8 cellular contexts compared by ENCODE assay signal in genomic region chr16:84616515-84616914, GRCh38. TPM values are rescaled to one million over a fixed set of nuclear protein-coding genes. Genes with fewer than 3 reads are reported as not detected.
A peak's percentile ranks its signal among the peaks of the same experiment; 100 is the strongest.
DNase-seq lines count a peak whose midpoint lies in the region; TF ChIP-seq lines count a peak whose summit lies in the region.

No MANE protein-coding gene starts in this region.

- TF ChIP-seq CTCF in ovary (IDR thresholded peaks at IDR 0.05): no peak

- intact Hi-C loops in ovary (cut with DNase I): loop anchor here in 1 of 4 donors (5.0 kb wide), 1 partner anchor 104 kb away; no protein-coding TSS in a partner anchor

- H3K4me1 ChIP-seq in endocrine pancreas (ENCODE audit: control insufficient read depth, insufficient read depth, low read length) (no peaks in the 10 kb centered on the region), ovary (ENCODE audit: insufficient read depth) (peaks cover 27% of the 10 kb centered on the region)

- no peak for TF ChIP-seq POLR2A in ovary (IDR thresholded peaks at IDR 0.05)

- H3K36me3 ChIP-seq in endocrine pancreas (ENCODE audit: control insufficient read depth, insufficient read depth, low read length): no peaks in the 10 kb centered on the region
- no peaks in the 10 kb centered on the region for H3K36me3 ChIP-seq in ovary

- H3K4me3 ChIP-seq in endocrine pancreas (ENCODE audit: control insufficient read depth, insufficient read depth, low read length): peak overlapping the region; percentile 45
- peak overlapping the region; percentile 52 for H3K4me3 ChIP-seq in ovary

- H3K27ac ChIP-seq in ovary: no peak overlapping the region

- WGBS in ovary, 3 donors: 41 to 62% (median 49%) methylated on average over 13 of the region's 13 CpGs

- TF ChIP-seq EP300 in ovary (IDR thresholded peaks at IDR 0.05): no peak

- no peaks in the 10 kb centered on the region for H3K9me3 ChIP-seq in endocrine pancreas (ENCODE audit: control insufficient read depth, low read length)
- no peaks in the 10 kb centered on the region for H3K9me3 ChIP-seq in ovary

- H3K27me3 ChIP-seq in endocrine pancreas (ENCODE audit: control insufficient read depth, insufficient read depth, low read length) (no peaks in the 10 kb centered on the region), ovary (no peaks in the 10 kb centered on the region)

- no peak overlapping the region for H3K9ac ChIP-seq in endocrine pancreas (ENCODE audit: control insufficient read depth, insufficient read depth, low read length)

- DNase-seq in DMS79 (lab: John Stamatoyannopoulos, UW) (peak; percentile 18), DMS79 treated with DMSO at 0.1 percent for 48 hours (lab: John Stamatoyannopoulos, UW) (no peak), ovary (no peak), DMS114 treated with DMSO at 0.1 percent for 48 hours (lab: John Stamatoyannopoulos, UW; ENCODE audit: unreplicated experiment) (no peak), GM03348 (ENCODE audit: low spot score) (no peak), CD1c-positive myeloid dendritic cell (ENCODE audit: extremely low spot score) (no peak)

TF ChIP-seq in PFSK-1, 5 proteins besides CTCF, POLR2A, EP300 and RAD21:
- no peak for TF ChIP-seq POLR2AphosphoS5 (IDR thresholded peaks at IDR 0.05; ENCODE audit: low read depth, low read length)
- no peak for TF ChIP-seq TAF1 (IDR thresholded peaks at IDR 0.05; ENCODE audit: borderline replicate concordance, insufficient read depth, low read length)
- no peak for TF ChIP-seq FOXP2 (optimal IDR thresholded peaks at IDR 0.05; ENCODE audit: borderline replicate concordance, extremely low read depth, extremely low read length, insufficient read depth)
- TF ChIP-seq SIN3A (IDR thresholded peaks at IDR 0.05; ENCODE audit: borderline replicate concordance, insufficient read depth, low read length): peak; percentile 45; the same call in 1 of the 2 replicates

RNA-seq across cellular contexts. Expression of gene COTL1, which starts 1.4 kb away (rescaled TPM):
- 296 TPM for polyA plus RNA-seq in PFSK-1 (2012; ENCODE audit: insufficient read length, low read depth)
- total RNA-seq in ovary: 10 to 100 TPM; 13.8 to 46.4 (median 26.1) TPM
- polyA plus RNA-seq in ovary: 10 to 100 TPM; 30.2 to 32.9 TPM

RNA-seq across cellular contexts. Expression of gene KLHL36, which starts 31.8 kb away (rescaled TPM):
- polyA plus RNA-seq in PFSK-1 (2012; ENCODE audit: insufficient read length, low read depth): 19.2 TPM
- total RNA-seq in ovary: 10 to 100 TPM; 36.5 to 94.9 (median 60.9) TPM
- polyA plus RNA-seq in ovary: 10 to 100 TPM; 20.7 to 27.0 TPM
